35 cellular contexts compared by ENCODE assay signal in the genomic region with DNA sequence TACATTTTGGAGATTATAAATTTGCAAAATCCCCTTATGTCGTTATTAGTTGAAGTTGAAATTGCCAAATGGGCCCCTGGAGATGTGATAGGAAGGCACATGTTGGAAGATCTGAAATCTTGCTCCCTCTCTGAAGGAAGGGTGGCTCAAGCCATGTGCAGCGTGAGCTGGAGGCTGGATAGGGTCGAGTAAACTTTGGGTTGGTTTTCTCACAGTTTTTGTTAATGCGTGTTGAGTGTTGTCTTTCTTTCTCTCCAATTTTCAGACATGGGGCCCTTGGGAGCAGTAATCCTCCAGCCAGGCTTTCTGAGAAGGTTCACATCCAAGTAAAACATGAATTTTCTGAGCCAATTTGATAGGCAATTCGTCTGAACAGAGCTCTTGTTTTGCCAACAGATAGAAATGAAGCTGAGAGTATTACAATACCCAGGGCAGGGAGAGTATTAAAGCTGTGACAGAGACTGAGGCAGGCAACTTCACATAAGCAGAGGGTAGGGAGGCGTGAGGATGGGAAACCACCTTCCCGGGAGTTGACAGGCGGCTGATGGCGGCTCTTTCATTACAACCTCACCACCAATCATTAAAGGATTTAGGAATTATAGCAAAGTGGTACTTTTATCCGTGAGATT.
"Had no signal": no experiment of that assay in that cellular context is flagged by ENCODE, and none has a peak within 500 bp of the region (broad histone marks: within the 10 kb centered on the region; RNA-seq: fewer than 3 reads in every experiment).

No MANE protein-coding gene starts in this region.

- H3K36me3 ChIP-seq: ascending aorta, breast epithelium, cardiac muscle cell, WERI-Rb-1 had no signal

- H3K4me3 ChIP-seq: ascending aorta, breast epithelium, cardiac muscle cell, coronary artery, dorsolateral prefrontal cortex had no signal

- H3K9me3 ChIP-seq: ascending aorta, breast epithelium had no signal

- H3K27ac Mint-ChIP-seq: activated B cell treated with CpG ODN at 0.5 μM for 24 hours; activated CD8-positive, alpha-beta memory T cell treated with anti-CD3 and anti-CD28 coated beads, Interleukin-2, amount 10 ng/mL, durations not matched to agents 7 days and 5 days; activated CD8-positive, alpha-beta T cell treated with anti-CD3 and anti-CD28 coated beads for 36 hours; activated naive CD4-positive, alpha-beta T cell treated with anti-CD3 and anti-CD28 coated beads, Interleukin-2, amount 10 ng/mL, durations not matched to agents 7 days and 5 days; activated naive CD4-positive, alpha-beta T cell treated with anti-CD3 and anti-CD28 coated beads, Interleukin-2, amount 50 U/mL, for 72 hours; activated naive CD8-positive, alpha-beta T cell treated with anti-CD3 and anti-CD28 coated beads, Interleukin-2, amount 10 ng/mL, durations not matched to agents 7 days and 5 days; activated T-helper 1 cell treated with anti-CD3 and anti-CD28 coated beads, Interleukin-12 subunit alpha, Interleukin-12 subunit beta, Interleukin-2, Interleukin-4 antibody, amounts not matched to agents 30 ng/mL and 10 ng/mL and 1 ng/mL, durations not matched to agents 14 hours and 24 hours and 36 hours; brain; dendritic cell treated with granulocyte-macrophage colony-stimulating factor and Interleukin-4, amounts not matched to agents 40 ng/mL and 50 ng/mL, for 4 days; endodermal cell; T-helper 17 cell; T-helper 2 cell treated with Interferon-gamma antibody and Interleukin-4, amounts not matched to agents 5 μg/mL and 100 μg/mL, for 36 hours had no signal

- H3K27me3 ChIP-seq: ascending aorta, breast epithelium, cardiac muscle cell had no signal

- FAIRE-seq: frontal cortex had no signal

- H3K4me1 ChIP-seq: ascending aorta, breast epithelium had no signal

- H3K27me3 Mint-ChIP-seq: activated B cell treated with CpG ODN at 0.5 μM for 24 hours; brain; dendritic cell treated with granulocyte-macrophage colony-stimulating factor and Interleukin-4, amounts not matched to agents 40 ng/mL and 50 ng/mL, for 4 days had no signal

- H3K9me3 Mint-ChIP-seq: activated B cell treated with CpG ODN at 0.5 μM for 24 hours; activated CD8-positive, alpha-beta T cell treated with anti-CD3 and anti-CD28 coated beads for 36 hours; activated naive CD4-positive, alpha-beta T cell treated with anti-CD3 and anti-CD28 coated beads, Interleukin-2, amount 10 ng/mL, durations not matched to agents 7 days and 5 days; activated naive CD4-positive, alpha-beta T cell treated with anti-CD3 and anti-CD28 coated beads, Interleukin-2, amount 50 U/mL, for 72 hours; activated naive CD8-positive, alpha-beta T cell treated with anti-CD3 and anti-CD28 coated beads, Interleukin-2, amount 10 ng/mL, durations not matched to agents 7 days and 5 days; activated T-helper 1 cell treated with anti-CD3 and anti-CD28 coated beads, Interleukin-12 subunit alpha, Interleukin-12 subunit beta, Interleukin-2, Interleukin-4 antibody, amounts not matched to agents 30 ng/mL and 10 ng/mL and 1 ng/mL, durations not matched to agents 14 hours and 24 hours and 36 hours; brain; central memory CD8-positive, alpha-beta T cell; dendritic cell treated with granulocyte-macrophage colony-stimulating factor and Interleukin-4, amounts not matched to agents 40 ng/mL and 50 ng/mL, for 4 days; endodermal cell; T-helper 2 cell treated with Interferon-gamma antibody and Interleukin-4, amounts not matched to agents 5 μg/mL and 100 μg/mL, for 36 hours had no signal

- H3K36me3 Mint-ChIP-seq: activated naive CD4-positive, alpha-beta T cell treated with anti-CD3 and anti-CD28 coated beads, Interleukin-2, amount 10 ng/mL, durations not matched to agents 7 days and 5 days; activated naive CD4-positive, alpha-beta T cell treated with anti-CD3 and anti-CD28 coated beads, Interleukin-2, amount 50 U/mL, for 72 hours; activated naive CD8-positive, alpha-beta T cell treated with anti-CD3 and anti-CD28 coated beads, Interleukin-2, amount 10 ng/mL, durations not matched to agents 7 days and 5 days; brain had no signal

- DNase-seq: activated B cell treated with CpG ODN at 0.5 μM for 24 hours; activated CD4-positive, alpha-beta T cell treated with anti-CD3 and anti-CD28 coated beads for 48 hours; activated CD4-positive, alpha-beta T cell treated with anti-CD3 and anti-CD28 coated beads, Interleukin-2, amount 50 U/mL, for 1 hour; activated CD4-positive, alpha-beta T cell treated with anti-CD3 and anti-CD28 coated beads, Interleukin-2, amount 50 U/mL, for 48 hours; activated CD8-positive, alpha-beta memory T cell treated with anti-CD3 and anti-CD28 coated beads, Interleukin-2, amount 10 ng/mL, durations not matched to agents 7 days and 5 days; activated CD8-positive, alpha-beta memory T cell treated with anti-CD3 and anti-CD28 coated beads, Interleukin-2, amount 50 U/mL, for 4 hours; activated CD8-positive, alpha-beta T cell treated with anti-CD3 and anti-CD28 coated beads for 36 hours; activated gamma-delta T cell; activated naive CD4-positive, alpha-beta T cell; activated naive CD4-positive, alpha-beta T cell treated with anti-CD3 and anti-CD28 coated beads, Interleukin-2, amount 10 ng/mL, durations not matched to agents 7 days and 5 days; activated naive CD8-positive, alpha-beta T cell treated with anti-CD3 and anti-CD28 coated beads, Interleukin-2, amount 10 ng/mL, durations not matched to agents 7 days and 5 days; activated T-cell treated with anti-CD3 and anti-CD28 coated beads, Interleukin-2, amount 50 U/mL, for 1 hour; activated T-cell treated with anti-CD3 and anti-CD28 coated beads, Interleukin-2, amount 50 U/mL, for 48 hours; dorsolateral prefrontal cortex; effector memory CD4-positive, alpha-beta T cell; endodermal cell; foreskin fibroblast; head of caudate nucleus; T-helper 1 cell; T-helper 17 cell; T1000; WERI-Rb-1 had no signal

- H3K4me1 Mint-ChIP-seq: activated B cell treated with CpG ODN at 0.5 μM for 24 hours; activated CD8-positive, alpha-beta memory T cell treated with anti-CD3 and anti-CD28 coated beads, Interleukin-2, amount 10 ng/mL, durations not matched to agents 7 days and 5 days; activated naive CD4-positive, alpha-beta T cell treated with anti-CD3 and anti-CD28 coated beads, Interleukin-2, amount 10 ng/mL, durations not matched to agents 7 days and 5 days; activated naive CD8-positive, alpha-beta T cell treated with anti-CD3 and anti-CD28 coated beads, Interleukin-2, amount 10 ng/mL, durations not matched to agents 7 days and 5 days; central memory CD8-positive, alpha-beta T cell had no signal

- H3K4me3 Mint-ChIP-seq: activated B cell treated with CpG ODN at 0.5 μM for 24 hours; activated CD8-positive, alpha-beta memory T cell treated with anti-CD3 and anti-CD28 coated beads, Interleukin-2, amount 10 ng/mL, durations not matched to agents 7 days and 5 days; activated CD8-positive, alpha-beta T cell treated with anti-CD3 and anti-CD28 coated beads for 36 hours; activated naive CD4-positive, alpha-beta T cell treated with anti-CD3 and anti-CD28 coated beads, Interleukin-2, amount 10 ng/mL, durations not matched to agents 7 days and 5 days; activated naive CD8-positive, alpha-beta T cell treated with anti-CD3 and anti-CD28 coated beads, Interleukin-2, amount 10 ng/mL, durations not matched to agents 7 days and 5 days; activated T-helper 1 cell treated with anti-CD3 and anti-CD28 coated beads, Interleukin-12 subunit alpha, Interleukin-12 subunit beta, Interleukin-2, Interleukin-4 antibody, amounts not matched to agents 30 ng/mL and 10 ng/mL and 1 ng/mL, durations not matched to agents 14 hours and 24 hours and 36 hours; brain; central memory CD8-positive, alpha-beta T cell; dendritic cell treated with granulocyte-macrophage colony-stimulating factor and Interleukin-4, amounts not matched to agents 40 ng/mL and 50 ng/mL, for 4 days; endodermal cell; T-helper 17 cell; T-helper 2 cell treated with Interferon-gamma antibody and Interleukin-4, amounts not matched to agents 5 μg/mL and 100 μg/mL, for 36 hours had no signal

- H3K27ac ChIP-seq: ascending aorta, breast epithelium, cardiac muscle cell, coronary artery, dorsolateral prefrontal cortex, WERI-Rb-1 had no signal

- ATAC-seq: activated CD4-positive, CD25-positive, alpha-beta regulatory T cell treated with anti-CD3 and anti-CD28 coated beads, Interleukin-2, amount 50 U/mL, for 24 hours; activated CD8-positive, alpha-beta memory T cell treated with anti-CD3 and anti-CD28 coated beads, Interleukin-2, amount 10 ng/mL, durations not matched to agents 7 days and 5 days; activated CD8-positive, alpha-beta T cell treated with anti-CD3 and anti-CD28 coated beads for 36 hours; activated naive CD4-positive, alpha-beta T cell treated with anti-CD3 and anti-CD28 coated beads, Interleukin-2, amount 50 U/mL, for 72 hours; esophagus mucosa; T-helper 17 cell had no signal
